In the genomic region with DNA sequence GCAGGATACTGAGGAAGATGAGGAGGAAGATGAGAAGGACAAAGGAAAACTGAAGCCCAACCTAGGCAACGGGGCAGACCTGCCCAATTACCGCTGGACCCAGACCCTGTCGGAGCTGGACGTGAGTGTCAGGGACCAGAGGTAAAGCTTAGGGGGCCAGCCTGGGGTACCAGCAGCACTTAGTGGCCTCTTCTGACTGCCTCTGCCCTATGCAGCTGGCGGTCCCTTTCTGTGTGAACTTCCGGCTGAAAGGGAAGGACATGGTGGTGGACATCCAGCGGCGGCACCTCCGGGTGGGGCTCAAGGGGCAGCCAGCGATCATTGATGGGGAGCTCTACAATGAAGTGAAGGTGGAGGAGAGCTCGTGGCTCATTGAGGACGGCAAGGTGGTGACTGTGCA, we compare ENCODE assay signal across 28 cellular contexts. TPM values are rescaled to one million over a fixed set of nuclear protein-coding genes. Genes with fewer than 3 reads are reported as not detected.
DNase-seq lines count a peak whose midpoint lies in the region; ATAC-seq, FAIRE-seq and TF ChIP-seq lines count a peak whose summit lies in the region.
"Had no signal": no experiment of that assay in that cellular context is flagged by ENCODE, and none has a peak within 500 bp of the region (broad histone marks: within the 10 kb centered on the region; RNA-seq: fewer than 3 reads in every experiment).

No MANE protein-coding gene starts in this region.

- in situ Hi-C loops in K562 (cut with MboI), result no loop called here

- H3K36me3 Mint-ChIP-seq in activated T-cell treated with anti-CD3 and anti-CD28 coated beads, Interleukin-2, amount 50 U/mL, for 24 hours (ENCODE audit: low read depth), result peaks cover 94% of the 10 kb centered on the region
- peaks cover 43% of the 10 kb centered on the region for H3K36me3 Mint-ChIP-seq in Calu3 (ENCODE audit: insufficient read depth, unreplicated experiment)
- peaks cover 15% of the 10 kb centered on the region for H3K36me3 Mint-ChIP-seq in neural crest cell (ENCODE audit: low read depth)

- BruUV-seq in Calu3 (replicated peaks; lab: Mats Ljungman, UMichigan), result no TSS peak
- no TSS peak for BruUV-seq in K562 (replicated peaks; lab: Mats Ljungman, UMichigan)

- H3K4me1 ChIP-seq in K562 (replicated peaks in 1 of 2; ENCODE audit: control insufficient read depth in 2 of 2, insufficient read depth in 2 of 2, low read length in 2 of 2), result peaks cover 0 to 3% of the 10 kb centered on the region in 2 experiments; a peak in 1 of 5 replicates
- H3K4me1 ChIP-seq: BE2C, SJCRH30 had no signal

- no peak overlapping the region for H2AFZ ChIP-seq in K562 (ENCODE audit: low read depth, low read length)
- H2AFZ ChIP-seq: PC-9 had no signal

- H3K9ac ChIP-seq in K562 (ENCODE audit: insufficient read depth in 1 of 2, low read depth in 2 of 2, low read length in 2 of 2), result no peak overlapping the region

- intact Hi-C loops in Calu3 (cut with micrococcal nuclease; ENCODE audit: unreplicated experiment), result no loop called here
- intact Hi-C loops in K562 (cut with micrococcal nuclease), result no loop called here

- peak overlapping the region; percentile 67 for H3K27ac Mint-ChIP-seq in activated T-cell treated with anti-CD3 and anti-CD28 coated beads, Interleukin-2, amount 50 U/mL, for 24 hours
- H3K27ac Mint-ChIP-seq in Calu3 (ENCODE audit: unreplicated experiment) (peak overlapping the region; percentile 10), neural crest cell (ENCODE audit: unreplicated experiment) (no peak overlapping the region)

- no peak for FAIRE-seq in K562 (lab: Jason Lieb, UNC)
- FAIRE-seq: GM19239, H54 had no signal

- TF ChIP-seq CTCF in Calu3 (IDR thresholded peaks at IDR 0.05; ENCODE audit: unreplicated experiment), result no peak
- TF ChIP-seq CTCF in K562 (IDR thresholded peaks at IDR 0.05 in 2 of 3, conservative IDR thresholded peaks at IDR 0.05 in 1 of 3; ENCODE audit: insufficient read depth in 2 of 3, low read depth in 1 of 3, low read length in 3 of 3), result no peak
- TF ChIP-seq CTCF in neural crest cell (conservative IDR thresholded peaks at IDR 0.05), result no peak

- TF ChIP-seq EP300 in K562 (IDR thresholded peaks at IDR 0.05; ENCODE audit: low read length), result no peak

- H3K4me3 Mint-ChIP-seq in activated T-cell treated with anti-CD3 and anti-CD28 coated beads, Interleukin-2, amount 50 U/mL, for 24 hours, result no peak overlapping the region
- no peak overlapping the region for H3K4me3 Mint-ChIP-seq in Calu3 (ENCODE audit: low read depth, unreplicated experiment)
- peak overlapping the region; percentile 12 for H3K4me3 Mint-ChIP-seq in neural crest cell
- H3K4me3 Mint-ChIP-seq: CD14-positive monocyte, IgD-negative memory B cell had no signal

- no peak for TF ChIP-seq POLR2A in K562 (conservative IDR thresholded peaks at IDR 0.05)

- H3K9me3 ChIP-seq in K562 (replicated peaks; ENCODE audit: control insufficient read depth, insufficient read depth, low read depth, low read length), result no peaks in the 10 kb centered on the region; the same call in 1 of the 2 replicates
- H3K9me3 ChIP-seq: BE2C, SJCRH30 had no signal

- H3K36me3 ChIP-seq in K562 (ENCODE audit: control insufficient read depth, insufficient read depth, low read length), result peaks cover 88% of the 10 kb centered on the region

- H4K20me1 ChIP-seq in K562 (replicated peaks; ENCODE audit: control insufficient read depth, insufficient read depth, low read length), result 0 out of 2 replicates have a peak, but pooled peaks cover 10% of the 10 kb centered on the region

- peaks cover 21% of the 10 kb centered on the region for H3K79me2 ChIP-seq in K562 (ENCODE audit: control insufficient read depth, insufficient read depth, low read length)

- no peaks in the 10 kb centered on the region for H3K9me3 Mint-ChIP-seq in activated T-cell treated with anti-CD3 and anti-CD28 coated beads, Interleukin-2, amount 50 U/mL, for 24 hours
- H3K9me3 Mint-ChIP-seq in Calu3 (ENCODE audit: low read depth, unreplicated experiment) (no peaks in the 10 kb centered on the region), neural crest cell (no peaks in the 10 kb centered on the region)
- H3K9me3 Mint-ChIP-seq: CD14-positive monocyte, IgD-negative memory B cell had no signal

- H3K9me1 ChIP-seq in K562 (ENCODE audit: control insufficient read depth, insufficient read depth, low read length), result no peaks in the 10 kb centered on the region

- 98% methylated on average over 10 of the region's 12 CpGs for WGBS in K562 (ENCODE audit: insufficient coverage, low coverage, missing lambda C conversion rate)

- peaks cover 1% of the 10 kb centered on the region for H3K4me1 Mint-ChIP-seq in activated T-cell treated with anti-CD3 and anti-CD28 coated beads, Interleukin-2, amount 50 U/mL, for 24 hours (ENCODE audit: low read depth)
- H3K4me1 Mint-ChIP-seq in Calu3 (ENCODE audit: low read depth, unreplicated experiment), result no peaks in the 10 kb centered on the region
- no peaks in the 10 kb centered on the region for H3K4me1 Mint-ChIP-seq in neural crest cell
- H3K4me1 Mint-ChIP-seq: IgD-negative memory B cell had no signal

- no peak for TF ChIP-seq RAD21 in K562 (CRISPR knock-in tag; conservative IDR thresholded peaks at IDR 0.05 in 1 of 2, IDR thresholded peaks at IDR 0.05 in 1 of 2)

- ATAC-seq in K562 (no peak), GM21360 (IDR thresholded peaks at IDR 0.05; ENCODE audit: unreplicated experiment) (no peak), HG03135 (IDR thresholded peaks at IDR 0.05; ENCODE audit: unreplicated experiment) (no peak)
- ATAC-seq: Right ventricle myocardium inferior had no signal

- H3K27me3 Mint-ChIP-seq in activated T-cell treated with anti-CD3 and anti-CD28 coated beads, Interleukin-2, amount 50 U/mL, for 24 hours, result no peaks in the 10 kb centered on the region
- no peaks in the 10 kb centered on the region for H3K27me3 Mint-ChIP-seq in Calu3 (ENCODE audit: unreplicated experiment)
- H3K27me3 Mint-ChIP-seq in neural crest cell (ENCODE audit: low read depth), result no peaks in the 10 kb centered on the region
- H3K27me3 Mint-ChIP-seq: IgD-negative memory B cell had no signal

- CTCF ChIA-PET in Calu3 (lab: Charles Lee) (no interaction called here), K562 (lab: Yijun Ruan, JAX; ENCODE audit: low intra/inter-chr PET ratio) (no interaction called here)

- no peaks in the 10 kb centered on the region for H3K27me3 ChIP-seq in K562 (ENCODE audit: control insufficient read depth in 2 of 2, insufficient read depth in 2 of 2, low read length in 2 of 2)
- H3K27me3 ChIP-seq: BE2C, SJCRH30 had no signal

- H3K4me3 ChIP-seq in K562, result no peak overlapping the region
- H3K4me3 ChIP-seq: PC-9, SJCRH30 had no signal

- DNase-seq in activated T-cell treated with anti-CD3 and anti-CD28 coated beads, Interleukin-2, amount 50 U/mL, for 24 hours, result no peak
- DNase-seq in activated T-cell treated with anti-CD3 and anti-CD28 coated beads, Interleukin-2, amount 50 U/mL, for 1 hour, result no peak
- DNase-seq in Calu3 (no peak), K562 (ENCODE audit: extremely low read depth in 1 of 4, low spot score in 3 of 4) (no peak), neural crest cell (ENCODE audit: low read depth, low spot score) (no peak), T-helper 9 cell (no peak)
- DNase-seq: 8988T, ACHN, BE2C, DMS153, DND-41, NCI-H1048, NCI-H1417, NCI-H1694, NCI-H2029 treated with DMSO at 0.1 percent for 48 hours, NCI-H2227 treated with DMSO at 0.1 percent for 48 hours, NCI-H526 treated with DMSO at 0.1 percent for 48 hours, PC-9, SJCRH30 had no signal

- POLR2A ChIA-PET in K562 (lab: Yijun Ruan, JAX), result interaction anchor here (1.1 to 1.5 kb wide), 2 partner anchors 8 to 16 kb away, joined by 3 to 6 read pairs; no protein-coding TSS in a partner anchor

- no peak overlapping the region for H3K27ac ChIP-seq in K562 (ENCODE audit: extremely low read depth, low read depth, low read length)
- H3K27ac ChIP-seq: PC-9, SJCRH30 had no signal

- no peak overlapping the region for H3K4me2 ChIP-seq in K562 (ENCODE audit: insufficient read depth, low read length)
- H3K4me2 ChIP-seq: PC-9 had no signal

RNA-seq across cellular contexts. Expression of a gene that starts 17.6 kb away (rescaled TPM):
- 18.9 and 19.4 TPM in 2 replicates for total RNA-seq in Calu3 (2022)
- 1.2 and 3.2 TPM in 2 replicates for total RNA-seq in K562 (2011; cell fraction: chromatin; rRNA removed; ENCODE audit: low replicate concordance)
- total RNA-seq in K562 (2011; cell fraction: nucleolus; rRNA removed), result 2.0 and 2.1 TPM in 2 replicates
- 1.5 and 1.8 TPM in 2 replicates for total RNA-seq in K562 (2011; cell fraction: nucleoplasm; rRNA removed)
- 0.73 and 2.6 TPM in 2 replicates for total RNA-seq in K562 (2014; rRNA removed)
- 0.62 and 0.73 TPM in 2 replicates for total RNA-seq in K562 (2014; rRNA removed; fragmentation: Illumina TruSeq; extraction: Trizol)
- total RNA-seq in K562 (2015; rRNA removed; fragmentation: Illumina TruSeq; extraction: Trizol), result 0.53 and 0.83 TPM in 2 replicates
- 1.9 and 2.4 TPM in 2 replicates for total RNA-seq in K562 (2021)
- polyA plus RNA-seq in K562 (2011; rRNA removed), result 1.4 and 4.8 TPM in 2 replicates
- polyA plus RNA-seq in K562 (2011; cell fraction: cytosol; rRNA removed), result 4.7 and 4.9 TPM in 2 replicates
- polyA plus RNA-seq in K562 (2011; cell fraction: nucleus; rRNA removed), result 3.2 and 3.7 TPM in 2 replicates
- 1.2 and 3.1 TPM in 2 replicates for polyA plus RNA-seq in K562 (2012)
- polyA plus RNA-seq in K562 (2014; fragmentation: Illumina TruSeq; extraction: Trizol), result 1.3 and 1.9 TPM in 2 replicates
- under 1 TPM; 0.38 to 0.48 TPM for polyA plus RNA-seq in K562 (2014; fragmentation: Nextera tagmentation; extraction: Ambion mirVana)
- polyA plus RNA-seq in K562 (2014; rRNA removed), result 1.0 and 1.3 TPM in 2 replicates
- 2.2 and 4.5 TPM in 2 replicates for polyA minus RNA-seq in K562 (2011; rRNA and poly(A)+ RNA removed)
- polyA minus RNA-seq in K562 (2011; cell fraction: cytosol; rRNA and poly(A)+ RNA removed), result 2.3 and 3.9 TPM in 2 replicates
- 0.81 and 1.4 TPM in 2 replicates for polyA minus RNA-seq in K562 (2011; cell fraction: nucleus; rRNA and poly(A)+ RNA removed)
- not detected in 2 replicates for total RNA-seq in neural crest cell
- total RNA-seq: NCI-H460, RPMI7951, SJCRH30 had no signal
- polyA plus RNA-seq: CD14-positive monocyte had no signal

RNA-seq across cellular contexts. Expression of a gene that starts 21.1 kb away (rescaled TPM):
- total RNA-seq in Calu3 (2022) (101 and 121 TPM in 2 replicates), K562 (2014; rRNA removed) (234 and 265 TPM in 2 replicates), K562 (2014; rRNA removed; fragmentation: Illumina TruSeq; extraction: Trizol) (83.1 and 86.9 TPM in 2 replicates), K562 (2015; rRNA removed; fragmentation: Illumina TruSeq; extraction: Trizol) (156 and 157 TPM in 2 replicates), K562 (2021) (160 and 170 TPM in 2 replicates), neural crest cell (96.1 and 102 TPM in 2 replicates)
- 70.9 and 112 TPM in 2 replicates for total RNA-seq in K562 (2011; cell fraction: chromatin; rRNA removed; ENCODE audit: low replicate concordance)
- total RNA-seq in K562 (2011; cell fraction: nucleolus; rRNA removed), result 73.0 and 85.1 TPM in 2 replicates
- 71.2 and 76.6 TPM in 2 replicates for total RNA-seq in K562 (2011; cell fraction: nucleoplasm; rRNA removed)
- polyA plus RNA-seq in K562 (2011; rRNA removed) (42.5 and 59.7 TPM in 2 replicates), K562 (2014; fragmentation: Illumina TruSeq; extraction: Trizol) (202 and 219 TPM in 2 replicates), K562 (2014; fragmentation: Nextera tagmentation; extraction: Ambion mirVana) (10 to 100 TPM in 1 of 2 experiments, 1 to 10 TPM in 1; 9.8 to 18.1 TPM), K562 (2014; rRNA removed) (126 and 149 TPM in 2 replicates)
- polyA plus RNA-seq in K562 (2011; cell fraction: cytosol; rRNA removed), result 49.6 and 54.7 TPM in 2 replicates
- polyA plus RNA-seq in K562 (2011; cell fraction: nucleus; rRNA removed), result 56.8 and 59.7 TPM in 2 replicates
- polyA plus RNA-seq in K562 (2012), result 171 and 247 TPM in 2 replicates
- 42.3 and 52.0 TPM in 2 replicates for polyA minus RNA-seq in K562 (2011; rRNA and poly(A)+ RNA removed)
- polyA minus RNA-seq in K562 (2011; cell fraction: cytosol; rRNA and poly(A)+ RNA removed), result 79.7 and 80.2 TPM in 2 replicates
- 19.4 and 28.9 TPM in 2 replicates for polyA minus RNA-seq in K562 (2011; cell fraction: nucleus; rRNA and poly(A)+ RNA removed)

RNA-seq across cellular contexts. Expression of a gene that starts 28.9 kb away (rescaled TPM):
- total RNA-seq in Calu3 (2022) (0.32 TPM in 1 of 2 replicates, not detected in the other), K562 (2014; rRNA removed) (not detected in 2 replicates), K562 (2014; rRNA removed; fragmentation: Illumina TruSeq; extraction: Trizol) (not detected in 2 replicates), K562 (2015; rRNA removed; fragmentation: Illumina TruSeq; extraction: Trizol) (not detected in 2 replicates), K562 (2021) (not detected in 2 replicates), neural crest cell (not detected in 2 replicates)
- not detected in 2 replicates for total RNA-seq in K562 (2011; cell fraction: chromatin; rRNA removed; ENCODE audit: low replicate concordance)
- total RNA-seq in K562 (2011; cell fraction: nucleolus; rRNA removed), result not detected in 2 replicates
- total RNA-seq in K562 (2011; cell fraction: nucleoplasm; rRNA removed), result not detected in 2 replicates
- polyA plus RNA-seq in K562 (2011; rRNA removed) (not detected in 2 replicates), K562 (2014; fragmentation: Illumina TruSeq; extraction: Trizol) (not detected in 2 replicates), K562 (2014; fragmentation: Nextera tagmentation; extraction: Ambion mirVana) (not detected), K562 (2014; rRNA removed) (not detected in 2 replicates)
- 0.06 TPM in 1 of 2 replicates, not detected in the other for polyA plus RNA-seq in K562 (2011; cell fraction: cytosol; rRNA removed)
- polyA plus RNA-seq in K562 (2011; cell fraction: nucleus; rRNA removed), result not detected in 2 replicates
- polyA plus RNA-seq in K562 (2012), result 0.08 TPM in 1 of 2 replicates, not detected in the other
- polyA minus RNA-seq in K562 (2011; rRNA and poly(A)+ RNA removed), result not detected in 2 replicates
- polyA minus RNA-seq in K562 (2011; cell fraction: cytosol; rRNA and poly(A)+ RNA removed), result not detected in 2 replicates
- not detected in 2 replicates for polyA minus RNA-seq in K562 (2011; cell fraction: nucleus; rRNA and poly(A)+ RNA removed)
- total RNA-seq: NCI-H460, PC-9, RPMI7951, SJCRH30 had no signal
- polyA plus RNA-seq: CD14-positive monocyte, IgD-negative memory B cell had no signal

RNA-seq across cellular contexts. Expression of a gene that starts 42.4 kb away (rescaled TPM):
- total RNA-seq in Calu3 (2022), result 11.5 and 11.7 TPM in 2 replicates
- total RNA-seq in K562 (2011; cell fraction: chromatin; rRNA removed; ENCODE audit: low replicate concordance), result 15.2 and 22.9 TPM in 2 replicates
- total RNA-seq in K562 (2011; cell fraction: nucleolus; rRNA removed), result 20.1 and 20.7 TPM in 2 replicates
- 11.5 and 12.9 TPM in 2 replicates for total RNA-seq in K562 (2011; cell fraction: nucleoplasm; rRNA removed)
- total RNA-seq in K562 (2014; rRNA removed), result 16.4 and 21.0 TPM in 2 replicates
- total RNA-seq in K562 (2014; rRNA removed; fragmentation: Illumina TruSeq; extraction: Trizol), result 8.6 and 9.9 TPM in 2 replicates
- 15.3 and 16.2 TPM in 2 replicates for total RNA-seq in K562 (2015; rRNA removed; fragmentation: Illumina TruSeq; extraction: Trizol)
- 22.5 and 23.0 TPM in 2 replicates for total RNA-seq in K562 (2021)
- polyA plus RNA-seq in K562 (2011; rRNA removed), result 5.4 and 7.2 TPM in 2 replicates
- 7.0 and 9.7 TPM in 2 replicates for polyA plus RNA-seq in K562 (2011; cell fraction: cytosol; rRNA removed)
- polyA plus RNA-seq in K562 (2011; cell fraction: nucleus; rRNA removed), result 10.6 and 15.3 TPM in 2 replicates
- 13.1 and 16.8 TPM in 2 replicates for polyA plus RNA-seq in K562 (2012)
- 14.4 and 17.5 TPM in 2 replicates for polyA plus RNA-seq in K562 (2014; fragmentation: Illumina TruSeq; extraction: Trizol)
- 1 to 10 TPM; 1.6 to 4.9 TPM for polyA plus RNA-seq in K562 (2014; fragmentation: Nextera tagmentation; extraction: Ambion mirVana)
- 13.3 and 16.1 TPM in 2 replicates for polyA plus RNA-seq in K562 (2014; rRNA removed)
- 6.1 and 6.7 TPM in 2 replicates for polyA minus RNA-seq in K562 (2011; rRNA and poly(A)+ RNA removed)
- polyA minus RNA-seq in K562 (2011; cell fraction: cytosol; rRNA and poly(A)+ RNA removed), result 3.6 and 6.0 TPM in 2 replicates
- 8.1 and 10.2 TPM in 2 replicates for polyA minus RNA-seq in K562 (2011; cell fraction: nucleus; rRNA and poly(A)+ RNA removed)
- total RNA-seq in neural crest cell, result 17.2 and 21.3 TPM in 2 replicates

RNA-seq across cellular contexts. Expression of a gene that starts 50.8 kb away (rescaled TPM):
- total RNA-seq in Calu3 (2022) (195 and 277 TPM in 2 replicates), K562 (2014; rRNA removed) (1.1 and 1.2 TPM in 2 replicates), K562 (2014; rRNA removed; fragmentation: Illumina TruSeq; extraction: Trizol) (0.73 and 0.95 TPM in 2 replicates), K562 (2015; rRNA removed; fragmentation: Illumina TruSeq; extraction: Trizol) (0.26 and 0.47 TPM in 2 replicates), K562 (2021) (0.95 and 2.3 TPM in 2 replicates), neural crest cell (16.7 and 18.7 TPM in 2 replicates)
- 0.90 and 1.7 TPM in 2 replicates for total RNA-seq in K562 (2011; cell fraction: chromatin; rRNA removed; ENCODE audit: low replicate concordance)
- 1.3 and 1.8 TPM in 2 replicates for total RNA-seq in K562 (2011; cell fraction: nucleolus; rRNA removed)
- total RNA-seq in K562 (2011; cell fraction: nucleoplasm; rRNA removed), result 1.3 TPM in 2 replicates
- polyA plus RNA-seq in K562 (2011; rRNA removed) (0.98 and 1.9 TPM in 2 replicates), K562 (2014; fragmentation: Illumina TruSeq; extraction: Trizol) (0.98 and 1.4 TPM in 2 replicates), K562 (2014; fragmentation: Nextera tagmentation; extraction: Ambion mirVana) (under 1 TPM; 0.03 to 0.14 TPM), K562 (2014; rRNA removed) (0.97 and 1.3 TPM in 2 replicates)
- 1.7 and 2.1 TPM in 2 replicates for polyA plus RNA-seq in K562 (2011; cell fraction: cytosol; rRNA removed)
- polyA plus RNA-seq in K562 (2011; cell fraction: nucleus; rRNA removed), result 1.1 and 1.7 TPM in 2 replicates
- 0.29 and 0.94 TPM in 2 replicates for polyA plus RNA-seq in K562 (2012)
- polyA minus RNA-seq in K562 (2011; rRNA and poly(A)+ RNA removed), result 0.32 and 0.90 TPM in 2 replicates
- 0.38 TPM in 1 of 2 replicates, not detected in the other for polyA minus RNA-seq in K562 (2011; cell fraction: cytosol; rRNA and poly(A)+ RNA removed)
- 0.81 and 1.1 TPM in 2 replicates for polyA minus RNA-seq in K562 (2011; cell fraction: nucleus; rRNA and poly(A)+ RNA removed)
- polyA plus RNA-seq: IgD-negative memory B cell had no signal
